8 cellular contexts compared by ENCODE assay signal in genomic region chr3:161220850-161221753, GRCh38. TPM values are rescaled to one million over a fixed set of nuclear protein-coding genes. Genes with fewer than 3 reads are reported as not detected.
DNase-seq lines count a peak whose midpoint lies in the region; ATAC-seq and TF ChIP-seq lines count a peak whose summit lies in the region.

NMD3 (plus strand) TSS chr3:161221311; CDS start chr3:161222014, 703 bp downstream.

- H3K27me3 ChIP-seq in BE2C: no peaks in the 10 kb centered on the region

- peak; percentile 98 for ATAC-seq in HG03460 (IDR thresholded peaks at IDR 0.05; ENCODE audit: unreplicated experiment)

- intact Hi-C loops in activated CD4-positive, alpha-beta T cell treated with anti-CD3 and anti-CD28 coated beads, Interleukin-2, amount 10 ng/mL, durations not matched to agents 24 days and 14 days (cut with micrococcal nuclease): loop anchor here (1.0 to 10.0 kb wide), 5 partner anchors 139 to 772 kb away; partner anchors contain the start of genes KPNA4 and TRIM59

- DNase-seq in BE2C (peak; percentile 98), GM19240 (ENCODE audit: insufficient read length, low spot score) (peak; percentile 72), NCI-H526 (lab: John Stamatoyannopoulos, UW) (peak; percentile 89 to 98), coronary artery (ENCODE audit: low spot score) (peak; percentile 97), left kidney (ENCODE audit: low read depth, low spot score) (peak; percentile 99)
- DNase-seq in activated CD4-positive, alpha-beta T cell treated with anti-CD3 and anti-CD28 coated beads, Interleukin-2, amount 10 ng/mL, durations not matched to agents 24 days and 14 days: peak; percentile 98
- peak; percentile 93 to 94 for DNase-seq in stimulated activated CD4-positive, alpha-beta T cell treated with anti-CD3 and anti-CD28 coated beads, Interleukin-2, amount 100 ng/mL, for 24 hours

- H3K4me1 ChIP-seq in BE2C: no peaks in the 10 kb centered on the region

- peaks cover 20% of the 10 kb centered on the region for H3K36me3 ChIP-seq in BE2C

- peaks cover 9% of the 10 kb centered on the region for H3K27me3 Mint-ChIP-seq in activated CD4-positive, alpha-beta T cell treated with anti-CD3 and anti-CD28 coated beads, Interleukin-2, amount 10 ng/mL, durations not matched to agents 24 days and 14 days

- peaks cover 3% of the 10 kb centered on the region for H3K9me3 Mint-ChIP-seq in activated CD4-positive, alpha-beta T cell treated with anti-CD3 and anti-CD28 coated beads, Interleukin-2, amount 10 ng/mL, durations not matched to agents 24 days and 14 days

- no peaks in the 10 kb centered on the region for H3K9me3 ChIP-seq in BE2C

- H3K27ac Mint-ChIP-seq in activated CD4-positive, alpha-beta T cell treated with anti-CD3 and anti-CD28 coated beads, Interleukin-2, amount 10 ng/mL, durations not matched to agents 24 days and 14 days: peak within 1 kb of the TSS; percentile 91

- H3K4me3 ChIP-seq in BE2C (ENCODE audit: low read depth, low read length): peak within 1 kb of the TSS; percentile 89
- peak within 1 kb of the TSS; percentile 93 for H3K4me3 ChIP-seq in coronary artery

- peaks cover 23% of the 10 kb centered on the region for H3K4me1 Mint-ChIP-seq in activated CD4-positive, alpha-beta T cell treated with anti-CD3 and anti-CD28 coated beads, Interleukin-2, amount 10 ng/mL, durations not matched to agents 24 days and 14 days

- H3K4me3 Mint-ChIP-seq in activated CD4-positive, alpha-beta T cell treated with anti-CD3 and anti-CD28 coated beads, Interleukin-2, amount 10 ng/mL, durations not matched to agents 24 days and 14 days: peak within 1 kb of the TSS; percentile 93

- TF ChIP-seq CTCF in BE2C (IDR thresholded peaks at IDR 0.05; ENCODE audit: low read depth, low read length) (no peak), coronary artery (IDR thresholded peaks at IDR 0.05) (no peak)

- H3K36me3 Mint-ChIP-seq in activated CD4-positive, alpha-beta T cell treated with anti-CD3 and anti-CD28 coated beads, Interleukin-2, amount 10 ng/mL, durations not matched to agents 24 days and 14 days (ENCODE audit: low read depth): peaks cover 21% of the 10 kb centered on the region

- peak within 1 kb of the TSS; percentile 91 to 94 for H3K27ac ChIP-seq in coronary artery

RNA-seq across cellular contexts. Expression of gene NMD3, which starts in this region (rescaled TPM):
- polyA plus RNA-seq in BE2C (2012; ENCODE audit: insufficient read depth, insufficient read length, low read depth): 48.7 TPM
- total RNA-seq in activated CD4-positive, alpha-beta T cell treated with anti-CD3 and anti-CD28 coated beads, Interleukin-2, amount 10 ng/mL, durations not matched to agents 24 days and 14 days: 78.2 and 81.8 TPM in 2 replicates

Comparison
In these comparisons a context has a peak if more than half of its experiments do, and no peak if none do; other contexts are left out.
1. Peak in every context shown above with its lines: DNase-seq, ATAC-seq, H3K4me3 ChIP-seq and H3K27ac ChIP-seq.